ENCODE assay signal across 1 cellular context in genomic region chr16:88703486-88704309, GRCh38.
A peak's percentile ranks its signal among the peaks of the same experiment; 100 is the strongest.
TF ChIP-seq lines count a peak whose summit lies in the region.

No MANE protein-coding gene starts in this region.

TF ChIP-seq in endothelial cell of umbilical vein, 7 proteins besides CTCF, POLR2A, EP300 and RAD21:
- TF ChIP-seq FOS (IDR thresholded peaks at IDR 0.05; ENCODE audit: borderline replicate concordance, insufficient read depth, low read length) (no peak), POLR2AphosphoS5 (IDR thresholded peaks at IDR 0.05; ENCODE audit: insufficient read depth, low read depth, low read length) (peak; percentile 63)
